ENCODE assay signal across 22 cellular contexts in the genomic region with DNA sequence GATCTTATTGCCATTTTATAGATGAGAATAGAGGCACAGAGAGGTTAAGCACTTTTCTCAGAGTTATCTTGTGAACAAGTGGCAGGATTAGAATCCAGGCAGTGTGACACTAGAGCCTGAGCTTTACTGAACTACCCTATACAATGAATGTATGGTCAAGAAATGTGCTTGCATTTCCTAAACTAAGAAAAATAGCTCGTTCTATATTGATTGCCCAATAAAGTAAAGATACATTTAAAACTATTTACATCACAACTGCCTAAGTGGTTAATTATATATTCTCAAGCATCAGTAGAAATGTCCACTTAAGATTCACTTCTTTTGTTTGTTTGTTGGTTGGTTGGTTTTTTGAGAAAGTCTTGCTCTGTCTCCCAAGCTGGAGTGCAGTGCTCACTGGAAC.
"Had no signal": no experiment of that assay in that cellular context is flagged by ENCODE, and none has a peak within 500 bp of the region (broad histone marks: within the 10 kb centered on the region; RNA-seq: fewer than 3 reads in every experiment).

No MANE protein-coding gene starts in this region.

- ATAC-seq: effector memory CD8-positive, alpha-beta T cell; esophagus mucosa; gastrocnemius medialis; heart right ventricle; left cardiac atrium; left lung; left ventricle myocardium superior; lower lobe of right lung; mucosa of descending colon; naive thymus-derived CD8-positive, alpha-beta T cell had no signal

- DNase-seq: cortex of kidney; effector CD8-positive, alpha-beta T cell; effector memory CD8-positive, alpha-beta T cell; endodermal cell; erythroblast; esophagus squamous epithelium; foreskin fibroblast; foreskin melanocyte; gastrocnemius medialis; glutamatergic neuron; head of caudate nucleus; heart right ventricle; hippocampal formation; left cardiac atrium; left lung; left ventricle myocardium superior; lower lobe of right lung; mesenchymal stem cell; mucosa of descending colon; naive B cell; naive thymus-derived CD8-positive, alpha-beta T cell had no signal

- H3K27ac ChIP-seq: esophagus squamous epithelium, gastrocnemius medialis, heart right ventricle, left lung, lower lobe of right lung had no signal

- H3K4me1 ChIP-seq: esophagus squamous epithelium, heart right ventricle, lower lobe of right lung had no signal

- H3K4me3 ChIP-seq: esophagus squamous epithelium, gastrocnemius medialis, heart right ventricle, left lung, lower lobe of right lung, mucosa of descending colon had no signal

- H3K9me3 ChIP-seq: esophagus squamous epithelium, gastrocnemius medialis, heart right ventricle, left lung, lower lobe of right lung, mucosa of descending colon had no signal

- H3K36me3 ChIP-seq: left lung, lower lobe of right lung had no signal
